7 cellular contexts compared by ENCODE assay signal in genomic region chr18:976393-977128, GRCh38.
DNase-seq lines count a peak whose midpoint lies in the region; TF ChIP-seq lines count a peak whose summit lies in the region.
"Not testable (repeated sequence)": the region's sequence is repeated elsewhere in the genome, so short reads cannot be mapped to it uniquely, and the experiment has no call there.

No MANE protein-coding gene starts in this region.

- H3K27ac Mint-ChIP-seq in activated naive CD4-positive, alpha-beta T cell treated with anti-CD3 and anti-CD28 coated beads for 36 hours = not testable (repeated sequence)
- peak overlapping the region; percentile 96 for H3K27ac Mint-ChIP-seq in endodermal cell

- not testable (repeated sequence) for H3K9ac ChIP-seq in NT2/D1 (ENCODE audit: insufficient read length, low read depth); endodermal cell (ENCODE audit: extremely low read depth, low read length, poor library complexity, severe bottlenecking)
- H3K9ac ChIP-seq in iPS-18a (ENCODE audit: low read length) = peak overlapping the region; percentile 27

- intact Hi-C loops in activated naive CD4-positive, alpha-beta T cell treated with anti-CD3 and anti-CD28 coated beads for 36 hours (cut with micrococcal nuclease) = not testable (repeated sequence)

- CTCF ChIA-PET in activated naive CD4-positive, alpha-beta T cell treated with anti-CD3 and anti-CD28 coated beads for 36 hours (lab: Charles Lee) = not testable (repeated sequence)

- peak overlapping the region; percentile 54 for H3K4me3 Mint-ChIP-seq in activated naive CD4-positive, alpha-beta T cell treated with anti-CD3 and anti-CD28 coated beads for 36 hours
- H3K4me3 Mint-ChIP-seq in endodermal cell = peak overlapping the region; percentile 77

- H3K36me3 ChIP-seq in H7 (replicated peaks; ENCODE audit: control insufficient read depth, insufficient read depth, low read length); NT2/D1 (ENCODE audit: insufficient read depth, insufficient read length, low read length); endodermal cell (ENCODE audit: control insufficient read depth, insufficient read depth, low read length); iPS-18a (ENCODE audit: control insufficient read depth, low read depth, low read length); neuron (ENCODE audit: insufficient read depth, low read length): not testable (repeated sequence)

- H3K9me3 ChIP-seq in NT2/D1 (ENCODE audit: insufficient read depth, low read length); endodermal cell (ENCODE audit: control insufficient read depth, low read length); iPS-18a (ENCODE audit: control insufficient read depth, low read depth, low read length); neuron (ENCODE audit: low read length): not testable (repeated sequence)

- peaks cover 11% of the 10 kb centered on the region for H3K27me3 Mint-ChIP-seq in activated naive CD4-positive, alpha-beta T cell treated with anti-CD3 and anti-CD28 coated beads for 36 hours (ENCODE audit: low read depth)
- H3K27me3 Mint-ChIP-seq in endodermal cell (ENCODE audit: insufficient read depth) = not testable (repeated sequence)

- not testable (repeated sequence) for H3K4me1 ChIP-seq in NT2/D1 (ENCODE audit: insufficient read depth, insufficient read length); endodermal cell (ENCODE audit: control insufficient read depth, insufficient read depth, low read length); iPS-18a (ENCODE audit: control insufficient read depth, low read depth, low read length); neuron (ENCODE audit: insufficient read depth, low read length)

- DNase-seq in H7; NT2/D1 (ENCODE audit: low read depth, low spot score); activated naive CD4-positive, alpha-beta T cell treated with anti-CD3 and anti-CD28 coated beads for 36 hours; endodermal cell: not testable (repeated sequence)

- not testable (repeated sequence) for H3K36me3 Mint-ChIP-seq in activated naive CD4-positive, alpha-beta T cell treated with anti-CD3 and anti-CD28 coated beads for 36 hours (ENCODE audit: low read depth)
- peaks cover 20% of the 10 kb centered on the region for H3K36me3 Mint-ChIP-seq in endodermal cell (ENCODE audit: low read depth)

- H3K4me3 ChIP-seq in H7 (ENCODE audit: insufficient read depth, low read depth, low read length) = peak overlapping the region; percentile 32
- H3K4me3 ChIP-seq in NT2/D1 (ENCODE audit: insufficient read length, low read depth) = peak overlapping the region; percentile 24
- peak overlapping the region; percentile 84 for H3K4me3 ChIP-seq in endodermal cell (ENCODE audit: low read length)
- H3K4me3 ChIP-seq in iPS-18a (ENCODE audit: low read length) = peak overlapping the region; percentile 57
- peak overlapping the region; percentile 45 for H3K4me3 ChIP-seq in neuron (ENCODE audit: low read length)

- peaks cover 13% of the 10 kb centered on the region for H3K9me3 Mint-ChIP-seq in activated naive CD4-positive, alpha-beta T cell treated with anti-CD3 and anti-CD28 coated beads for 36 hours
- H3K9me3 Mint-ChIP-seq in endodermal cell = peaks cover 45% of the 10 kb centered on the region

- WGBS in endodermal cell (ENCODE audit: insufficient coverage in 1 of 2, insufficient read length in 1 of 2), 2 experiments = 29% methylated on average over 19 of the region's 37 CpGs; no CpG with 5 or more reads in 1 of the 2 experiments

- peak overlapping the region; percentile 51; the same call in 1 of the 2 replicates for H3K27ac ChIP-seq in VCaP
- H3K27ac ChIP-seq in endodermal cell (ENCODE audit: low read depth, low read length); iPS-18a (ENCODE audit: low read length): not testable (repeated sequence)

- not testable (repeated sequence) for H2AFZ ChIP-seq in neuron (ENCODE audit: low read depth, low read length)

- not testable (repeated sequence) for TF ChIP-seq CTCF in VCaP (conservative IDR thresholded peaks at IDR 0.05); endodermal cell (conservative IDR thresholded peaks at IDR 0.05)

- H3K4me1 Mint-ChIP-seq in activated naive CD4-positive, alpha-beta T cell treated with anti-CD3 and anti-CD28 coated beads for 36 hours (ENCODE audit: low read depth); endodermal cell: not testable (repeated sequence)

- H3K27me3 ChIP-seq in H7 (ENCODE audit: control insufficient read depth, insufficient read depth, low read length); NT2/D1 (ENCODE audit: insufficient read depth, insufficient read length); endodermal cell (ENCODE audit: control insufficient read depth, insufficient read depth, low read length, poor library complexity, severe bottlenecking); iPS-18a (ENCODE audit: control insufficient read depth, insufficient read depth, low read length); neuron (ENCODE audit: insufficient read depth, low read length): not testable (repeated sequence)

Comparison
In these comparisons a context has a peak if more than half of its experiments do, and no peak if none do; other contexts are left out.
1. H3K4me3 ChIP-seq: peak in every context shown above with its lines; median percentile 84 in endodermal cell; 57 in iPS-18a; 45 in neuron; 32 in H7; 24 in NT2/D1.